20 cellular contexts compared by ENCODE assay signal in the genomic region with DNA sequence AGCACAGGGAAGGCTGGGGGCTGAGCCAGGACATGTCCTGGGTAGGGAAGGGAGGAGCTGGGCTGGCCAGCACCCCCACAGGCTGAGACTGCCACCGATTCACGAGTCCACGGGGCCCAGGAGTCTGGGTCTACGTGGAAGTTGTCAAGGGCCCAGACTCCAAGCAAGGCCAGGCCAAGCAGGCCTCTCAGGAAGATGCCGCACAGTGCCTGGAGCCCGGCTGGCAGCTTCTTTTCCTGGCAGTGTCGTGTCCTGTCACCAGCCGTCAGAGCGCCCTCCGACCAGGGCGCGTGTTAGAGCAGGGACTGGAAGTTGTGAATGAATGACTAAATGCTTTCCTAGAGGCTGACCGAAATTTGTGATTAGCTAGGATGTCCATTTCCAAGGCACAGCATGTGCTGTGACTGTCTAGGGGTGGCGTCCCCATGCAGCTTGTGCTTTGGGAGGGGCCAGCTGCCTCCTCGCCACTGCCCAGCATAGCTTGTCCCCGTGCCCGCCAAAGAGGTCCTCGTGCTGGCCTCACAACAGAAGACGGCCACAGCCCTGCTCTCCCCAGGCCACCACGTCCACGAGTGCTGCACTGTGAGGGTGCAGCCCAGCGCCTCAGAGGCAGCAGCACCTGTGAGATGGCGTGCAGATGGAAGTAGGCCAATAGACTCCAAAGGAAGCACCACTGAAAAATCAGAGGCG.
"Had no signal": no experiment of that assay in that cellular context is flagged by ENCODE, and none has a peak within 500 bp of the region (broad histone marks: within the 10 kb centered on the region; RNA-seq: fewer than 3 reads in every experiment).

No MANE protein-coding gene starts in this region.

- ATAC-seq: activated CD4-positive, CD25-positive, alpha-beta regulatory T cell treated with anti-CD3 and anti-CD28 coated beads, Interleukin-2, amount 50 U/mL, for 24 hours; activated CD8-positive, alpha-beta T cell treated with anti-CD3 and anti-CD28 coated beads for 36 hours had no signal

- DNase-seq: activated CD4-positive, alpha-beta T cell treated with anti-CD3 and anti-CD28 coated beads for 4 hours; activated CD8-positive, alpha-beta T cell treated with anti-CD3 and anti-CD28 coated beads for 36 hours; activated naive CD4-positive, alpha-beta T cell treated with anti-CD3 and anti-CD28 coated beads, Interleukin-2, amount 50 U/mL, for 16 hours; activated naive CD8-positive, alpha-beta T cell treated with anti-CD3 and anti-CD28 coated beads, Interleukin-2, amount 10 ng/mL, durations not matched to agents 7 days and 5 days; activated T-cell treated with anti-CD3 and anti-CD28 coated beads for 4 hours; adrenal gland; KG1; NCI-H1092; NCI-H1417 treated with DMSO at 0.1 percent for 48 hours; NCI-H1694; NCI-H2029; NCI-H345; NCI-H510A treated with DMSO at 0.1 percent for 48 hours; NCI-H69; NK-92 treated with Interleukin-12 subunit alpha and Interleukin-12 subunit beta, amount 100 ng/mL, for 24 hours; SHP77 treated with DMSO at 0.1 percent for 48 hours had no signal

- H3K27ac ChIP-seq: adrenal gland, Peyer's patch, RWPE1 had no signal

- H3K4me1 ChIP-seq: adrenal gland, breast epithelium had no signal

- H3K9me3 ChIP-seq: adrenal gland, breast epithelium, Peyer's patch had no signal

- H3K27me3 ChIP-seq: adrenal gland, breast epithelium, Peyer's patch had no signal

- H3K36me3 ChIP-seq: adrenal gland, breast epithelium, Peyer's patch had no signal

- H3K4me3 ChIP-seq: adrenal gland, breast epithelium, Peyer's patch had no signal
